7 cellular contexts compared by ENCODE assay signal in the genomic region with DNA sequence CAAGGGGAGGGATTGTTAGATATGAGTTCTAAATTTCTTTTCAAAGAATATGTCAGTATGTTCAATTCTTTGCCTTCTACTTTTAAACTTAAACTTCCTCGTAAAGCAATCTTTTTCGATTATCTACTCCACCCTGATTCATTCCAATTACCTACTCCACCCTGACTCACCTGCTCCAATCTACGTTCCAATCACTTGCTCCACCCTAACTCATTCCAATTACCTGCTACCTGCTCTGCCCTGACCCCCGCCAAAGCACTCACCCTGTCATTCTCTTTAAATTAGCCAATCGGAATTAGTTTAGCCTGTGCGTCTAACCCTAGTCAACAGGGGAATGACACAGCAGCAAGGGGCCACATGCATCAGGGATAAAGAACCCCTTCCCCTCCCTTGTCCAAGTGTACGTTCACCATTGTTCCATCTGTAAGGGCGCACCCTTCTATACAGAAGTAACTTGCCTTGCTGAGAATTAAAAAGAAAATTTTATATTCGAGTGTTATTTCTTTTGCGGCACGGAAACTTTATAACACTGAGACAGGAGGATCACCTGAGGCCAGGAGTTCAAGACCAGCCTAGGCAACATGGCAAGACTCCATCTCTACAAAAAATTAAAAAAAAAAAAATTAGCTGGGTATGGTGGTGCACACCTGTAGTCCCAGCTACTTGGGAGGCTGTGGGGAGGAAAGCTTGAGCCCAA. TPM values are rescaled to one million over a fixed set of nuclear protein-coding genes. Genes with fewer than 3 reads are reported as not detected.
A peak's percentile ranks its signal among the peaks of the same experiment; 100 is the strongest.
DNase-seq lines count a peak whose midpoint lies in the region; ATAC-seq, FAIRE-seq and TF ChIP-seq lines count a peak whose summit lies in the region.
"Not testable (repeated sequence)": the region's sequence is repeated elsewhere in the genome, so short reads cannot be mapped to it uniquely, and the experiment has no call there.

No MANE protein-coding gene starts in this region.

- not testable (repeated sequence) for H3K9me3 Mint-ChIP-seq in WTC11; endothelial cell (ENCODE audit: unreplicated experiment); type B pancreatic cell

- H3K9me3 ChIP-seq in HCT116 (ENCODE audit: control insufficient read depth in 1 of 2, insufficient read depth in 1 of 2, low read depth in 1 of 2, low read length in 2 of 2); mucosa of descending colon; small intestine (ENCODE audit: control insufficient read depth, low read depth): not testable (repeated sequence)

- peaks cover 38 to 86% of the 10 kb centered on the region in 2 experiments for H3K4me1 ChIP-seq in HCT116 (ENCODE audit: control insufficient read depth in 1 of 2, insufficient read depth in 2 of 2, low read length in 2 of 2)
- not testable (repeated sequence) for H3K4me1 ChIP-seq in mucosa of descending colon (ENCODE audit: low read depth); small intestine (ENCODE audit: control insufficient read depth in 2 of 2, insufficient read depth in 1 of 2, low read depth in 1 of 2, low read length in 1 of 2)

- not testable (repeated sequence) for H3K27me3 ChIP-seq in HCT116 (ENCODE audit: insufficient read depth, low read length); small intestine (ENCODE audit: control insufficient read depth in 2 of 2, insufficient read depth in 2 of 2, low read length in 2 of 2)

- peaks cover 100% of the 10 kb centered on the region for H3K79me2 ChIP-seq in HCT116 (ENCODE audit: insufficient read depth, low read length)

- not testable (repeated sequence) for H3K4me3 Mint-ChIP-seq in WTC11
- H3K4me3 Mint-ChIP-seq in endothelial cell (ENCODE audit: unreplicated experiment): peak overlapping the region; percentile 12
- H3K4me3 Mint-ChIP-seq in type B pancreatic cell: peak overlapping the region; percentile 40

- H2AFZ ChIP-seq in HCT116 (ENCODE audit: low read depth, low read length, poor library complexity, severe bottlenecking): not testable (repeated sequence)

- not testable (repeated sequence) for H4K20me1 ChIP-seq in HCT116 (ENCODE audit: insufficient read depth)

- not testable (repeated sequence) for TF ChIP-seq CTCF in HCT116 (IDR thresholded peaks at IDR 0.05 in 2 of 3, conservative IDR thresholded peaks at IDR 0.05 in 1 of 3; ENCODE audit: borderline replicate concordance in 1 of 3, insufficient read depth in 1 of 3, low read depth in 2 of 3, low read length in 2 of 3); WTC11 (IDR thresholded peaks at IDR 0.05); endothelial cell (IDR thresholded peaks at IDR 0.05; ENCODE audit: unreplicated experiment); mucosa of descending colon (IDR thresholded peaks at IDR 0.05); type B pancreatic cell (conservative IDR thresholded peaks at IDR 0.05)

- intact Hi-C loops in HCT116 (cut with micrococcal nuclease); mucosa of descending colon (cut with DNase I, micrococcal nuclease): not testable (repeated sequence)

- TF ChIP-seq RAD21 in HCT116 (IDR thresholded peaks at IDR 0.05; ENCODE audit: low read depth): not testable (repeated sequence)

- H3K9ac ChIP-seq in HCT116 (ENCODE audit: low read length): peak overlapping the region; percentile 23; the same call in 1 of the 2 replicates

- TF ChIP-seq POLR2A in HCT116 (IDR thresholded peaks at IDR 0.05; ENCODE audit: borderline replicate concordance, extremely low read depth, insufficient read depth, insufficient read length): not testable (repeated sequence)

- 69 to 88% (median 78%) methylated on average over 11 of the region's 11 CpGs for whole genome bisulfite sequencing in small intestine, 3 donors

- H3K4me3 ChIP-seq in HCT116 (replicated peaks in 1 of 2; ENCODE audit: low read depth in 1 of 2, low read length in 2 of 2): peak overlapping the region in 1 of 2 experiments; percentile 28; a peak in 1 of 4 replicates
- H3K4me3 ChIP-seq in mucosa of descending colon; small intestine (ENCODE audit: low read depth in 1 of 2, low read length in 2 of 2): not testable (repeated sequence)

- CTCF ChIA-PET in HCT116 (lab: Charles Lee); WTC11 (lab: Charles Lee): not testable (repeated sequence)

- H3K27ac ChIP-seq in HCT116 (ENCODE audit: low read depth, low read length): peak overlapping the region; percentile 36; the same call in 1 of the 2 replicates
- H3K27ac ChIP-seq in small intestine (ENCODE audit: low read depth in 1 of 2, low read length in 1 of 2): not testable (repeated sequence)

- not testable (repeated sequence) for H3K27me3 Mint-ChIP-seq in WTC11 (ENCODE audit: low read depth); endothelial cell (ENCODE audit: unreplicated experiment); type B pancreatic cell

- POLR2A ChIA-PET in HCT116 (lab: Charles Lee); WTC11 (lab: Charles Lee): not testable (repeated sequence)

- H3K4me1 Mint-ChIP-seq in WTC11: peaks cover 36% of the 10 kb centered on the region
- peaks cover 32% of the 10 kb centered on the region for H3K4me1 Mint-ChIP-seq in endothelial cell (ENCODE audit: unreplicated experiment)
- peaks cover 15% of the 10 kb centered on the region for H3K4me1 Mint-ChIP-seq in type B pancreatic cell (ENCODE audit: unreplicated experiment)

- RAD21 ChIA-PET in HCT116 (lab: Charles Lee; ENCODE audit: low non-redundant PET in 1 of 2, low total read pairs in 2 of 2, uncharacterized antibody in 2 of 2, unreplicated experiment in 2 of 2): not testable (repeated sequence)

- H3K36me3 ChIP-seq in HCT116 (ENCODE audit: control insufficient read depth in 1 of 2, insufficient read depth in 2 of 2, low read length in 2 of 2); mucosa of descending colon (ENCODE audit: low read depth); small intestine (ENCODE audit: control insufficient read depth in 2 of 2, insufficient read depth in 2 of 2, low read length in 2 of 2): not testable (repeated sequence)

- peak; percentile 35 for DNase-seq in HCT116 (ENCODE audit: low read depth, low spot score)
- peak; percentile 10 for DNase-seq in NCI-H748 treated with DMSO at 0.1 percent for 48 hours (lab: John Stamatoyannopoulos, UW)
- not testable (repeated sequence) for DNase-seq in WTC11 (ENCODE audit: low spot score); endothelial cell (ENCODE audit: low spot score); mucosa of descending colon; type B pancreatic cell (ENCODE audit: extremely low spot score, unreplicated experiment)
- DNase-seq in small intestine: peak; percentile 73

- H3K27ac Mint-ChIP-seq in WTC11 (peak overlapping the region; percentile 4), endothelial cell (ENCODE audit: unreplicated experiment) (peak overlapping the region; percentile 2), type B pancreatic cell (peak overlapping the region; percentile 81)

- FAIRE-seq in small intestine (lab: Jason Lieb, UNC): not testable (repeated sequence)

- peak overlapping the region; percentile 63 for H3K4me2 ChIP-seq in HCT116 (ENCODE audit: low read length)

- ATAC-seq in HCT116 (peak; percentile 71), mucosa of descending colon (peak; percentile 83)
- ATAC-seq in WTC11: not testable (repeated sequence)

- H3K36me3 Mint-ChIP-seq in WTC11; endothelial cell (ENCODE audit: low read depth, unreplicated experiment): not testable (repeated sequence)
- peaks cover 18% of the 10 kb centered on the region for H3K36me3 Mint-ChIP-seq in type B pancreatic cell

- not testable (repeated sequence) for BruUV-seq in HCT116 (replicated peaks; lab: Mats Ljungman, UMichigan)

- H3K9me2 ChIP-seq in HCT116 (ENCODE audit: insufficient read depth): not testable (repeated sequence)

TF ChIP-seq in HCT116, 20 proteins besides CTCF, POLR2A, EP300 and RAD21:
- TF ChIP-seq SP1 (IDR thresholded peaks at IDR 0.05; ENCODE audit: low read depth) (peak; percentile 32; the same call in 1 of the 2 replicates), FOSL1 (IDR thresholded peaks at IDR 0.05; ENCODE audit: low read depth) (peak; percentile 42; the same call in 1 of the 2 replicates)
TF ChIP-seq in HCT116: peak in this region for 2; not testable (repeated sequence) for 18.

RNA-seq across cellular contexts. Expression of gene AP4S1, which starts 53.3 kb away (rescaled TPM):
- 5.0 TPM for total RNA-seq in HCT116 (2021; ENCODE audit: unreplicated experiment)
- polyA plus RNA-seq in HCT116 (2012): 1.9 and 2.3 TPM in 2 replicates
- total RNA-seq in WTC11 (2021): 5.5 to 7.0 TPM (median 6.2 TPM) in 3 replicates
- total RNA-seq in endothelial cell (ENCODE audit: unreplicated experiment): 9.2 TPM
- total RNA-seq in mucosa of descending colon: 1 to 10 TPM; 3.0 to 9.9 (median 4.0) TPM
- 1 to 10 TPM; 1.6 to 6.0 (median 5.4) TPM for polyA plus RNA-seq in small intestine
- total RNA-seq in type B pancreatic cell (ENCODE audit: low replicate concordance): 10.0 and 11.4 TPM in 2 replicates

RNA-seq across cellular contexts. Expression of gene STRN3, which starts 54.0 kb away (rescaled TPM):
- total RNA-seq in HCT116 (2021; ENCODE audit: unreplicated experiment) (43.4 TPM), WTC11 (2021) (37.1 to 40.8 TPM (median 40.4 TPM) in 3 replicates), endothelial cell (ENCODE audit: unreplicated experiment) (42.7 TPM), mucosa of descending colon (10 to 100 TPM; 46.0 to 61.9 (median 46.3) TPM), type B pancreatic cell (ENCODE audit: low replicate concordance) (34.1 and 39.3 TPM in 2 replicates)
- 18.5 and 22.7 TPM in 2 replicates for polyA plus RNA-seq in HCT116 (2012)
- 10 to 100 TPM in 2 of 3 donors, 1 to 10 TPM in 1; 9.7 to 13.2 (median 10.5) TPM for polyA plus RNA-seq in small intestine

Comparison
In these comparisons a context has a peak if more than half of its experiments do, and no peak if none do; other contexts are left out.
1. H3K27ac Mint-ChIP-seq: peak in every context shown above with its lines; median percentile 81 in type B pancreatic cell; 4 in WTC11; 2 in endothelial cell.